14 cellular contexts compared by ENCODE assay signal in the genomic region with DNA sequence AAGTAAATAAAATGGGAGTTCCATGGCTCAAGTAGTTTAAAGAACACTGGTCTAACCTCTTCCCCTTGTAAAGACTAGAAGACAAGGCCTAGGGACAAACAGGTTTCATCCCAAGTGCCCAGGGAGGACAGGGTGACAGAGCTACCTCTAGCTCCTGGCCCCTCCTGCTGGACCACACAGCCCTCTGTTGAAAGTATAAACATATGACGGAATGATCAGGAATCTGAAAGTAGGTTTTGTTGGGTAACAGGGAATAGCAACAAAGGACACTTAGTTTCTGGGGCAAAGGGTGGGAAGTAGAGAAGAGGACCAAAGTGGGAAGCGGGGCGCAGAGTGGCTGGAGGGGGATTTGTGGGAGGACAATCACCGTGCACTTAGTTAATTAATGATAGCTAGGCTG.
"Had no signal": no experiment of that assay in that cellular context is flagged by ENCODE, and none has a peak within 500 bp of the region (broad histone marks: within the 10 kb centered on the region; RNA-seq: fewer than 3 reads in every experiment).

No MANE protein-coding gene starts in this region.

- H3K27ac Mint-ChIP-seq: naive thymus-derived CD4-positive, alpha-beta T cell had no signal

- H3K36me3 ChIP-seq: gastrocnemius medialis, right atrium auricular region, thyroid gland, upper lobe of right lung had no signal

- H3K36me3 Mint-ChIP-seq: naive thymus-derived CD4-positive, alpha-beta T cell had no signal

- ATAC-seq: esophagus mucosa; gastrocnemius medialis; naive thymus-derived CD4-positive, alpha-beta T cell; upper lobe of right lung had no signal

- H3K9me3 ChIP-seq: gastrocnemius medialis, right atrium auricular region, thyroid gland, upper lobe of right lung had no signal

- H3K4me3 ChIP-seq: dorsolateral prefrontal cortex, gastrocnemius medialis, hepatocyte, right atrium auricular region, thyroid gland, upper lobe of right lung had no signal

- H3K27me3 ChIP-seq: dorsolateral prefrontal cortex, gastrocnemius medialis, right atrium auricular region, thyroid gland, upper lobe of right lung had no signal

- H3K4me2 ChIP-seq: hepatocyte had no signal

- DNase-seq: cortex of kidney; dorsolateral prefrontal cortex; effector CD8-positive, alpha-beta T cell; gastrocnemius medialis; naive thymus-derived CD4-positive, alpha-beta T cell; posterior cingulate gyrus; small intestine; stimulated activated CD4-positive, alpha-beta T cell treated with anti-CD3 and anti-CD28 coated beads, Interleukin-12 subunit alpha, Interleukin-12 subunit beta, amount 100 ng/mL, for 4 hours; stimulated activated naive CD4-positive, alpha-beta T cell treated with Interleukin-2 at 50 U/mL for 16 hours; thyroid gland; upper lobe of right lung had no signal

- H3K4me3 Mint-ChIP-seq: naive thymus-derived CD4-positive, alpha-beta T cell had no signal

- H2AFZ ChIP-seq: hepatocyte had no signal

- H3K4me1 ChIP-seq: thyroid gland, upper lobe of right lung had no signal

- H3K27ac ChIP-seq: dorsolateral prefrontal cortex, gastrocnemius medialis, hepatocyte, thyroid gland, upper lobe of right lung had no signal
